In genomic region chr5:174664180-174664850, GRCh38 we compare ENCODE assay signal across 30 cellular contexts.
"Had no signal": no experiment of that assay in that cellular context is flagged by ENCODE, and none has a peak within 500 bp of the region (broad histone marks: within the 10 kb centered on the region; RNA-seq: fewer than 3 reads in every experiment).

No MANE protein-coding gene starts in this region.

- H3K4me2 ChIP-seq: smooth muscle cell had no signal

- DNase-seq: naive thymus-derived CD4-positive, alpha-beta T cell; natural killer cell; nucleus accumbens; ovary; posterior cingulate gyrus; psoas muscle; right cardiac atrium; spleen; stimulated activated CD4-positive, alpha-beta T cell treated with anti-CD3 and anti-CD28 coated beads, Interleukin-12 subunit alpha, Interleukin-12 subunit beta, amount 100 ng/mL, for 4 hours; stimulated activated CD4-positive, alpha-beta T cell treated with anti-CD3 and anti-CD28 coated beads, Interleukin-1b, Interleukin-23, amount 100 ng/mL, for 48 hours; stimulated activated CD4-positive, alpha-beta T cell treated with anti-CD3 and anti-CD28 coated beads, Interleukin-4, amount 100 ng/mL, for 1 hour; stimulated activated CD4-positive, alpha-beta T cell treated with anti-CD3 and anti-CD28 coated beads, Interleukin-4, amount 100 ng/mL, for 4 hours; stimulated activated CD8-positive, alpha-beta memory T cell treated with anti-CD3 and anti-CD28 coated beads, Interleukin-4, amount 100 ng/mL, for 48 hours; stimulated activated naive CD4-positive, alpha-beta T cell; stimulated activated naive CD8-positive, alpha-beta T cell treated with anti-CD3 and anti-CD28 coated beads, Interleukin-15, amount 100 ng/mL, for 72 hours; stimulated activated naive CD8-positive, alpha-beta T cell treated with anti-CD3 and anti-CD28 coated beads, Interleukin-15, Interleukin-2, amounts not matched to agents 100 U/mL and 50 U/mL, for 24 hours; substantia nigra; testis; tibial artery; transverse colon; upper lobe of left lung had no signal

- H3K9ac ChIP-seq: parathyroid adenoma had no signal

- H3K27ac ChIP-seq: neutrophil, ovary, parathyroid adenoma, psoas muscle, skin epidermis, spleen, suprapubic skin, testis, tibial artery, transverse colon, upper lobe of left lung, vagina had no signal

- H3K4me1 ChIP-seq: parathyroid adenoma, psoas muscle, spleen, suprapubic skin, testis, tibial artery, transverse colon, upper lobe of left lung, vagina had no signal

- FAIRE-seq: urothelium cell line had no signal

- H3K4me3 ChIP-seq: ovary, psoas muscle, skin epidermis, smooth muscle cell, spleen, suprapubic skin, testis, tibial artery, transverse colon, upper lobe of left lung, vagina had no signal

- H3K9me3 ChIP-seq: neutrophil, ovary, testis, tibial artery, transverse colon, upper lobe of left lung, vagina had no signal

- H3K27me3 ChIP-seq: ovary, testis, transverse colon, upper lobe of left lung, vagina had no signal

- H3K79me2 ChIP-seq: parathyroid adenoma had no signal

- ATAC-seq: naive thymus-derived CD4-positive, alpha-beta T cell; natural killer cell; psoas muscle; right cardiac atrium; sciatic nerve; stimulated activated memory B cell treated with anti-CD40 and anti-IgM and Interleukin-4, amounts not matched to agents 10 μg/mL and 1 μg/mL and 100 μg/mL, for 72 hours; stimulated activated naive CD8-positive, alpha-beta T cell treated with anti-CD3 and anti-CD28 coated beads, Interleukin-15, amount 100 ng/mL, for 72 hours; stimulated activated naive CD8-positive, alpha-beta T cell treated with anti-CD3 and anti-CD28 coated beads, Interleukin-15, Interleukin-2, amounts not matched to agents 100 U/mL and 50 U/mL, for 24 hours had no signal

- H3K36me3 ChIP-seq: neutrophil, ovary, spleen, suprapubic skin, tibial artery, transverse colon, upper lobe of left lung, vagina had no signal

- H2AFZ ChIP-seq: parathyroid adenoma had no signal
